ENCODE assay signal across 8 cellular contexts in the genomic region with DNA sequence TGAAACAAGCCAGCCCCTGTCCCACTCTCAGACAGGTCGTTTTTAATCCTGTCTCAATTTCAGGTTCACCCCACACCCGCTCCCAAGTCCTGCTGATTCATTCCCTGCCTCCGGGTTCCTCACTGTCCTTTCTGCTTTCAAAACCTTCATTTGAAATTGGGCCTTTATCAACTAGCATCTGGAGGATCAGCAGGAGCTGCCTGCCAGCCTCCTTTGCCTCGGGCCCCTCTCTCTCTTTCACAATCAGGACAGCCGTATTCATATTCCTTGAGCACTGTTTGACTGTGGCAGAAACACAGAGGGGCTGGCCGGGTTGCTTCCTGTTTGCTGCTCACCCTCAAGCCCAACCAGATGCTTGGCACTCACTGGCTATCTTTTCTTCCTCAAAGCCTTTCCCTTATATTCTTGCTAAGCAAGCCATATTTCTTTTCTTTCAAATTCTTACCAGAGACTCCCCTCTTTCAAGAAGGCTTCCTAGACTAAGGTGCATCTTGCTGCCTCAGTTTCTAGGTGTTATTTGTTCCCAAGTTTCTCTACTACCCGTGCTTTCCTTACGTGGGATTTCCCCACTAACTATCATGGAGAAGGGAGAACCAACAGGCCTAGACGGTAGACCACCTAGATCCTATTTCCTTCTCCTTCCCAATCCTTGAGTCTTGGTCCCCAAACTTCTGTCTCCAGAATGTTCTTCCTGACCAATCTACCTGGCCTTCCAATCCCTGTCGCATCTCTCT. TPM values are rescaled to one million over a fixed set of nuclear protein-coding genes. Genes with fewer than 3 reads are reported as not detected.
DNase-seq lines count a peak whose midpoint lies in the region; ATAC-seq and TF ChIP-seq lines count a peak whose summit lies in the region.

No MANE protein-coding gene starts in this region.

- intact Hi-C loops in tibial artery (cut with DNase I; ENCODE audit: low total_unique reads): no loop called here

- no peak for TF ChIP-seq CTCF in fibroblast of the aortic adventitia (IDR thresholded peaks at IDR 0.05; ENCODE audit: insufficient read depth, low read length)
- TF ChIP-seq CTCF in tibial artery (IDR thresholded peaks at IDR 0.05): no peak

- H3K27ac ChIP-seq in tibial artery: no peak overlapping the region

- H3K4me3 Mint-ChIP-seq in activated T-cell treated with anti-CD3 and anti-CD28 coated beads, Interleukin-2, amount 50 U/mL, for 24 hours: no peak overlapping the region

- H3K4me3 ChIP-seq in fibroblast of the aortic adventitia (ENCODE audit: low read depth, low read length): no peak overlapping the region
- H3K4me3 ChIP-seq in tibial artery: no peak overlapping the region

- no peaks in the 10 kb centered on the region for H3K9me3 ChIP-seq in tibial artery

- H3K4me1 Mint-ChIP-seq in activated T-cell treated with anti-CD3 and anti-CD28 coated beads, Interleukin-2, amount 50 U/mL, for 24 hours (ENCODE audit: low read depth): peaks cover 61% of the 10 kb centered on the region

- ATAC-seq in SK-N-SH treated with all-trans-retinoic acid at 6 μM for 48 hours: peak; percentile 55

- H3K27me3 Mint-ChIP-seq in activated T-cell treated with anti-CD3 and anti-CD28 coated beads, Interleukin-2, amount 50 U/mL, for 24 hours: no peaks in the 10 kb centered on the region

- no peaks in the 10 kb centered on the region for H3K9me3 Mint-ChIP-seq in activated T-cell treated with anti-CD3 and anti-CD28 coated beads, Interleukin-2, amount 50 U/mL, for 24 hours

- no peak overlapping the region for H3K27ac Mint-ChIP-seq in activated T-cell treated with anti-CD3 and anti-CD28 coated beads, Interleukin-2, amount 50 U/mL, for 24 hours

- H3K27me3 ChIP-seq in tibial artery: peaks cover 0 to 13% of the 10 kb centered on the region in 2 donors

- H3K36me3 ChIP-seq in tibial artery: no peaks in the 10 kb centered on the region

- H3K4me1 ChIP-seq in tibial artery: peaks cover 0 to 28% (median 14%) of the 10 kb centered on the region in 4 donors

- H3K36me3 Mint-ChIP-seq in activated T-cell treated with anti-CD3 and anti-CD28 coated beads, Interleukin-2, amount 50 U/mL, for 24 hours (ENCODE audit: low read depth): peaks cover 10% of the 10 kb centered on the region

- peak; percentile 19 for DNase-seq in activated T-cell treated with anti-CD3 and anti-CD28 coated beads, Interleukin-2, amount 50 U/mL, for 24 hours
- no peak for DNase-seq in activated T-cell treated with anti-CD3 and anti-CD28 coated beads, Interleukin-2, amount 50 U/mL, for 1 hour
- DNase-seq in fibroblast of the aortic adventitia (ENCODE audit: low read depth): peak; percentile 67
- peak; percentile 44 to 67 for DNase-seq in tibial artery
- DNase-seq in GF-D8 (lab: John Stamatoyannopoulos, UW): no peak
- DNase-seq in DMS79 (lab: John Stamatoyannopoulos, UW): no peak
- no peak for DNase-seq in cerebellar nuclear complex (lab: John Stamatoyannopoulos, UW)

TF ChIP-seq in SK-N-SH treated with all-trans-retinoic acid at 6 μM for 48 hours, 23 proteins besides CTCF, POLR2A, EP300 and RAD21:
- TF ChIP-seq, protein P1, sequence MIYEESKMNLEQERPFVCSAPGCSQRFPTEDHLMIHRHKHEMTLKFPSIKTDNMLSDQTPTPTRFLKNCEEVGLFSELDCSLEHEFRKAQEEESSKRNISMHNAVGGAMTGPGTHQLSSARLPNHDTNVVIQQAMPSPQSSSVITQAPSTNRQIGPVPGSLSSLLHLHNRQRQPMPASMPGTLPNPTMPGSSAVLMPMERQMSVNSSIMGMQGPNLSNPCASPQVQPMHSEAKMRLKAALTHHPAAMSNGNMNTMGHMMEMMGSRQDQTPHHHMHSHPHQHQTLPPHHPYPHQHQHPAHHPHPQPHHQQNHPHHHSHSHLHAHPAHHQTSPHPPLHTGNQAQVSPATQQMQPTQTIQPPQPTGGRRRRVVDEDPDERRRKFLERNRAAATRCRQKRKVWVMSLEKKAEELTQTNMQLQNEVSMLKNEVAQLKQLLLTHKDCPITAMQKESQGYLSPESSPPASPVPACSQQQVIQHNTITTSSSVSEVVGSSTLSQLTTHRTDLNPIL (CRISPR knock-in tag; IDR thresholded peaks at IDR 0.05; ENCODE audit: low read depth): no peak
- TF ChIP-seq RARB (CRISPR knock-in tag; IDR thresholded peaks at IDR 0.05) (no peak), ZC3H10 (CRISPR knock-in tag; IDR thresholded peaks at IDR 0.05) (no peak), BACH2 (CRISPR knock-in tag; IDR thresholded peaks at IDR 0.05; ENCODE audit: borderline replicate concordance) (no peak), ISL1 (CRISPR knock-in tag; IDR thresholded peaks at IDR 0.05) (peak; percentile 23; the same call in 1 of the 2 replicates), CSDC2 (CRISPR knock-in tag; IDR thresholded peaks at IDR 0.05) (no peak), SNAI2 (CRISPR knock-in tag; IDR thresholded peaks at IDR 0.05) (peak; percentile 72; the same call in 1 of the 2 replicates), ZFP3 (CRISPR knock-in tag; IDR thresholded peaks at IDR 0.05) (0 out of 2 replicates have a peak, but pooled peaks have one; percentile 30), ZNF70 (CRISPR knock-in tag; IDR thresholded peaks at IDR 0.05) (0 out of 2 replicates have a peak, but pooled peaks have one; percentile 13), ARNTL (CRISPR knock-in tag; IDR thresholded peaks at IDR 0.05; ENCODE audit: borderline replicate concordance, low read depth) (no peak), TOX (CRISPR knock-in tag; IDR thresholded peaks at IDR 0.05; ENCODE audit: borderline replicate concordance) (no peak)
- TF ChIP-seq, protein P2, sequence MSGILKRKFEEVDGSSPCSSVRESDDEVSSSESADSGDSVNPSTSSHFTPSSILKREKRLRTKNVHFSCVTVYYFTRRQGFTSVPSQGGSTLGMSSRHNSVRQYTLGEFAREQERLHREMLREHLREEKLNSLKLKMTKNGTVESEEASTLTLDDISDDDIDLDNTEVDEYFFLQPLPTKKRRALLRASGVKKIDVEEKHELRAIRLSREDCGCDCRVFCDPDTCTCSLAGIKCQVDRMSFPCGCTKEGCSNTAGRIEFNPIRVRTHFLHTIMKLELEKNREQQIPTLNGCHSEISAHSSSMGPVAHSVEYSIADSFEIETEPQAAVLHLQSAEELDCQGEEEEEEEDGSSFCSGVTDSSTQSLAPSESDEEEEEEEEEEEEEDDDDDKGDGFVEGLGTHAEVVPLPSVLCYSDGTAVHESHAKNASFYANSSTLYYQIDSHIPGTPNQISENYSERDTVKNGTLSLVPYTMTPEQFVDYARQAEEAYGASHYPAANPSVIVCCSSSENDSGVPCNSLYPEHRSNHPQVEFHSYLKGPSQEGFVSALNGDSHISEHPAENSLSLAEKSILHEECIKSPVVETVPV (CRISPR knock-in tag; IDR thresholded peaks at IDR 0.05): no peak
- TF ChIP-seq, protein P3, sequence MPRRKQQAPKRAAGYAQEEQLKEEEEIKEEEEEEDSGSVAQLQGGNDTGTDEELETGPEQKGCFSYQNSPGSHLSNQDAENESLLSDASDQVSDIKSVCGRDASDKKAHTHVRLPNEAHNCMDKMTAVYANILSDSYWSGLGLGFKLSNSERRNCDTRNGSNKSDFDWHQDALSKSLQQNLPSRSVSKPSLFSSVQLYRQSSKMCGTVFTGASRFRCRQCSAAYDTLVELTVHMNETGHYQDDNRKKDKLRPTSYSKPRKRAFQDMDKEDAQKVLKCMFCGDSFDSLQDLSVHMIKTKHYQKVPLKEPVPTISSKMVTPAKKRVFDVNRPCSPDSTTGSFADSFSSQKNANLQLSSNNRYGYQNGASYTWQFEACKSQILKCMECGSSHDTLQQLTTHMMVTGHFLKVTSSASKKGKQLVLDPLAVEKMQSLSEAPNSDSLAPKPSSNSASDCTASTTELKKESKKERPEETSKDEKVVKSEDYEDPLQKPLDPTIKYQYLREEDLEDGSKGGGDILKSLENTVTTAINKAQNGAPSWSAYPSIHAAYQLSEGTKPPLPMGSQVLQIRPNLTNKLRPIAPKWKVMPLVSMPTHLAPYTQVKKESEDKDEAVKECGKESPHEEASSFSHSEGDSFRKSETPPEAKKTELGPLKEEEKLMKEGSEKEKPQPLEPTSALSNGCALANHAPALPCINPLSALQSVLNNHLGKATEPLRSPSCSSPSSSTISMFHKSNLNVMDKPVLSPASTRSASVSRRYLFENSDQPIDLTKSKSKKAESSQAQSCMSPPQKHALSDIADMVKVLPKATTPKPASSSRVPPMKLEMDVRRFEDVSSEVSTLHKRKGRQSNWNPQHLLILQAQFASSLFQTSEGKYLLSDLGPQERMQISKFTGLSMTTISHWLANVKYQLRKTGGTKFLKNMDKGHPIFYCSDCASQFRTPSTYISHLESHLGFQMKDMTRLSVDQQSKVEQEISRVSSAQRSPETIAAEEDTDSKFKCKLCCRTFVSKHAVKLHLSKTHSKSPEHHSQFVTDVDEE (CRISPR knock-in tag; IDR thresholded peaks at IDR 0.05): peak; percentile 70

RNA-seq across cellular contexts. Expression of a gene that starts 3.0 kb away (rescaled TPM):
- total RNA-seq in fibroblast of the aortic adventitia (ENCODE audit: low replicate concordance): 0.74 and 22.1 TPM in 2 replicates

RNA-seq across cellular contexts. Expression of a gene that starts 36.4 kb away (rescaled TPM):
- total RNA-seq in fibroblast of the aortic adventitia (ENCODE audit: low replicate concordance): 4.7 and 8.4 TPM in 2 replicates

RNA-seq across cellular contexts. Expression of a gene that starts 41.8 kb away (rescaled TPM):
- 0.25 TPM in 1 of 2 replicates, not detected in the other for total RNA-seq in fibroblast of the aortic adventitia (ENCODE audit: low replicate concordance)

Comparison
In these comparisons a context has a peak if more than half of its experiments do, and no peak if none do; other contexts are left out.
1. DNase-seq: peak in activated T-cell treated with anti-CD3 and anti-CD28 coated beads, Interleukin-2, amount 50 U/mL, for 24 hours (single experiment), fibroblast of the aortic adventitia (single experiment) and tibial artery (2 of 2); none in activated T-cell treated with anti-CD3 and anti-CD28 coated beads, Interleukin-2, amount 50 U/mL, for 1 hour (single experiment), GF-D8 (single experiment), DMS79 (single experiment) and cerebellar nuclear complex (0 of 2).